In the genomic region with DNA sequence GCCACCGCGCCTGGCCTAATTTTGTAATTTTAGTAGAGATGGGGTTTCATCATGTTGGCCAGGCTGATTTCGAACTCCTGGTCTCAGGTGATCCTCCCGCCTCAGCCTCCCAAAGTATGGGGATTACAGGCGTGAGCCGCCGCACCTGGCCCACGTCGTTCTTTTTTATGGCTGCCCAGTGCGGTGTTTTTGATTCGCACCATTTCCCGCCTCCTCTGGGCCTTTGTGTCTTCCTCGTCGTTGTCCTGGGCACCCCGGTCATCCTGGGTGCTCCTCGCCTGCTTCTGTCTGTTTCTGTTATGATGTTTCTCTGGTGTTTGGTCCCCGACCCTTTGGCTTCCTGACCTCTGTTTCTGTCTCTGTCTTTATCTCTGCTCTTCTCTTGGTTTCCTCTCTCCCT, we compare ENCODE assay signal across 35 cellular contexts. TPM values are rescaled to one million over a fixed set of nuclear protein-coding genes. Genes with fewer than 3 reads are reported as not detected.
"Had no signal": no experiment of that assay in that cellular context is flagged by ENCODE, and none has a peak within 500 bp of the region (broad histone marks: within the 10 kb centered on the region; RNA-seq: fewer than 3 reads in every experiment).

No MANE protein-coding gene starts in this region.

- FAIRE-seq: astrocyte, TTC549 had no signal

- H3K36me3 ChIP-seq: adrenal gland, brain microvascular endothelial cell, breast epithelium had no signal

- H3K4me3 Mint-ChIP-seq: activated B cell treated with CpG ODN at 0.5 μM for 24 hours; activated CD4-positive, alpha-beta memory T cell treated with anti-CD3 and anti-CD28 coated beads for 36 hours; activated CD4-positive, alpha-beta T cell treated with anti-CD3 and anti-CD28 coated beads, Interleukin-2, amount 10 ng/mL, durations not matched to agents 24 days and 14 days; activated CD8-positive, alpha-beta T cell treated with anti-CD3 and anti-CD28 coated beads for 36 hours; activated naive CD4-positive, alpha-beta T cell treated with anti-CD3 and anti-CD28 coated beads for 36 hours; activated naive CD8-positive, alpha-beta T cell treated with anti-CD3 and anti-CD28 coated beads for 36 hours; activated T-cell treated with anti-CD3 and anti-CD28 coated beads, Interleukin-2, amount 50 U/mL, for 4 hours; activated T-cell treated with anti-CD3 and anti-CD28 coated beads, Interleukin-2, amount 50 U/mL, for 72 hours; activated T-helper 1 cell treated with anti-CD3 and anti-CD28 coated beads, Interleukin-12 subunit alpha, Interleukin-12 subunit beta, Interleukin-2, Interleukin-4 antibody, amounts not matched to agents 30 ng/mL and 10 ng/mL and 1 ng/mL, durations not matched to agents 14 hours and 24 hours and 36 hours; activated T-helper 17 cell treated with anti-CD3 and anti-CD28 coated beads, Interleukin-2, amount 50 U/mL, for 72 hours; T-helper 1 cell treated with Interleukin-12 subunit alpha and Interleukin-12 subunit beta and Interleukin-4 antibody, amounts not matched to agents 30 μg/mL and 1 μg/mL, for 36 hours had no signal

- H3K27ac ChIP-seq: adrenal gland, body of pancreas, brain microvascular endothelial cell, breast epithelium, VCaP had no signal

- H3K4me3 ChIP-seq: adrenal gland, body of pancreas, breast epithelium had no signal

- H3K9me3 Mint-ChIP-seq: activated B cell treated with CpG ODN at 0.5 μM for 24 hours; activated CD4-positive, alpha-beta memory T cell treated with anti-CD3 and anti-CD28 coated beads for 36 hours; activated CD4-positive, alpha-beta T cell treated with anti-CD3 and anti-CD28 coated beads, Interleukin-2, amount 10 ng/mL, durations not matched to agents 24 days and 14 days; activated CD8-positive, alpha-beta T cell treated with anti-CD3 and anti-CD28 coated beads for 36 hours; activated naive CD4-positive, alpha-beta T cell treated with anti-CD3 and anti-CD28 coated beads for 36 hours; activated naive CD4-positive, alpha-beta T cell treated with anti-CD3 and anti-CD28 coated beads, Interleukin-2, amount 50 U/mL, for 72 hours; activated naive CD8-positive, alpha-beta T cell treated with anti-CD3 and anti-CD28 coated beads for 36 hours; activated T-cell treated with anti-CD3 and anti-CD28 coated beads, Interleukin-2, amount 50 U/mL, for 4 hours; activated T-cell treated with anti-CD3 and anti-CD28 coated beads, Interleukin-2, amount 50 U/mL, for 72 hours; activated T-helper 1 cell treated with anti-CD3 and anti-CD28 coated beads, Interleukin-12 subunit alpha, Interleukin-12 subunit beta, Interleukin-2, Interleukin-4 antibody, amounts not matched to agents 30 ng/mL and 10 ng/mL and 1 ng/mL, durations not matched to agents 14 hours and 24 hours and 36 hours; activated T-helper 17 cell treated with anti-CD3 and anti-CD28 coated beads, Interleukin-2, amount 50 U/mL, for 72 hours; T-helper 1 cell treated with Interleukin-12 subunit alpha and Interleukin-12 subunit beta and Interleukin-4 antibody, amounts not matched to agents 30 μg/mL and 1 μg/mL, for 36 hours had no signal

- H3K9me3 ChIP-seq: adrenal gland, body of pancreas, breast epithelium had no signal

- H3K27me3 ChIP-seq: adrenal gland, body of pancreas, brain microvascular endothelial cell, breast epithelium had no signal

- DNase-seq: activated B cell treated with CpG ODN at 0.5 μM for 24 hours; activated CD4-positive, alpha-beta memory T cell treated with anti-CD3 and anti-CD28 coated beads for 36 hours; activated CD4-positive, alpha-beta T cell treated with anti-CD3 and anti-CD28 coated beads for 4 hours; activated CD4-positive, alpha-beta T cell treated with anti-CD3 and anti-CD28 coated beads, Interleukin-2, amount 10 ng/mL, durations not matched to agents 24 days and 14 days; activated CD4-positive, alpha-beta T cell treated with anti-CD3 and anti-CD28 coated beads, Interleukin-2, amount 50 U/mL, for 1 hour; activated CD4-positive, alpha-beta T cell treated with anti-CD3 and anti-CD28 coated beads, Interleukin-2, amount 50 U/mL, for 4 hours; activated CD4-positive, CD25-positive, alpha-beta regulatory T cell treated with anti-CD3 and anti-CD28 coated beads, Interleukin-2, amount 50 U/mL, for 72 hours; activated CD8-positive, alpha-beta memory T cell treated with anti-CD3 and anti-CD28 coated beads, Interleukin-2, amount 50 U/mL, for 4 hours; activated CD8-positive, alpha-beta T cell treated with anti-CD3 and anti-CD28 coated beads for 36 hours; activated effector memory CD4-positive, alpha-beta T cell treated with anti-CD3 and anti-CD28 coated beads, Interleukin-2, amount 50 U/mL, for 16 hours; activated gamma-delta T cell treated with Interleukin-2 at 50 U/mL for 16 hours; activated naive CD4-positive, alpha-beta T cell; activated naive CD4-positive, alpha-beta T cell treated with anti-CD3 and anti-CD28 coated beads for 36 hours; activated naive CD4-positive, alpha-beta T cell treated with anti-CD3 and anti-CD28 coated beads, Interleukin-2, amount 50 U/mL, for 16 hours; activated naive CD8-positive, alpha-beta T cell treated with anti-CD3 and anti-CD28 coated beads for 36 hours; activated T-cell treated with anti-CD3 and anti-CD28 coated beads for 4 hours; activated T-cell treated with anti-CD3 and anti-CD28 coated beads, Interleukin-2, amount 50 U/mL, for 1 hour; activated T-cell treated with anti-CD3 and anti-CD28 coated beads, Interleukin-2, amount 50 U/mL, for 4 hours; activated T-cell treated with anti-CD3 and anti-CD28 coated beads, Interleukin-2, amount 50 U/mL, for 72 hours; adrenal gland; amniotic stem cell; aorta; brain microvascular endothelial cell; central memory CD4-positive, alpha-beta T cell; T-helper 1 cell; T-helper 9 cell had no signal

- H3K4me1 Mint-ChIP-seq: activated T-helper 17 cell treated with anti-CD3 and anti-CD28 coated beads, Interleukin-2, amount 50 U/mL, for 72 hours had no signal

- H3K36me3 Mint-ChIP-seq: activated CD4-positive, alpha-beta memory T cell treated with anti-CD3 and anti-CD28 coated beads for 36 hours; activated naive CD4-positive, alpha-beta T cell treated with anti-CD3 and anti-CD28 coated beads, Interleukin-2, amount 50 U/mL, for 72 hours; activated naive CD8-positive, alpha-beta T cell treated with anti-CD3 and anti-CD28 coated beads for 36 hours had no signal

- H3K27ac Mint-ChIP-seq: activated B cell treated with CpG ODN at 0.5 μM for 24 hours; activated CD4-positive, alpha-beta memory T cell treated with anti-CD3 and anti-CD28 coated beads for 36 hours; activated CD4-positive, alpha-beta T cell treated with anti-CD3 and anti-CD28 coated beads, Interleukin-2, amount 10 ng/mL, durations not matched to agents 24 days and 14 days; activated CD8-positive, alpha-beta T cell treated with anti-CD3 and anti-CD28 coated beads for 36 hours; activated naive CD4-positive, alpha-beta T cell treated with anti-CD3 and anti-CD28 coated beads for 36 hours; activated naive CD4-positive, alpha-beta T cell treated with anti-CD3 and anti-CD28 coated beads, Interleukin-2, amount 50 U/mL, for 72 hours; activated naive CD8-positive, alpha-beta T cell treated with anti-CD3 and anti-CD28 coated beads for 36 hours; activated T-cell treated with anti-CD3 and anti-CD28 coated beads, Interleukin-2, amount 50 U/mL, for 72 hours; activated T-helper 1 cell treated with anti-CD3 and anti-CD28 coated beads, Interleukin-12 subunit alpha, Interleukin-12 subunit beta, Interleukin-2, Interleukin-4 antibody, amounts not matched to agents 30 ng/mL and 10 ng/mL and 1 ng/mL, durations not matched to agents 14 hours and 24 hours and 36 hours; activated T-helper 17 cell treated with anti-CD3 and anti-CD28 coated beads, Interleukin-2, amount 50 U/mL, for 72 hours; T-helper 1 cell treated with Interleukin-12 subunit alpha and Interleukin-12 subunit beta and Interleukin-4 antibody, amounts not matched to agents 30 μg/mL and 1 μg/mL, for 36 hours had no signal

- ATAC-seq: activated CD8-positive, alpha-beta T cell treated with anti-CD3 and anti-CD28 coated beads for 36 hours; activated naive CD4-positive, alpha-beta T cell treated with anti-CD3 and anti-CD28 coated beads, Interleukin-2, amount 50 U/mL, for 72 hours; activated T-cell treated with anti-CD3 and anti-CD28 coated beads, Interleukin-2, amount 50 U/mL, for 4 hours; activated T-cell treated with anti-CD3 and anti-CD28 coated beads, Interleukin-2, amount 50 U/mL, for 72 hours; activated T-helper 17 cell treated with anti-CD3 and anti-CD28 coated beads, Interleukin-2, amount 50 U/mL, for 72 hours; body of pancreas had no signal

RNA-seq across cellular contexts. Expression of gene CBX2, which starts 46.3 kb away (rescaled TPM):
- polyA plus RNA-seq: aorta had no signal
